In the genomic region with DNA sequence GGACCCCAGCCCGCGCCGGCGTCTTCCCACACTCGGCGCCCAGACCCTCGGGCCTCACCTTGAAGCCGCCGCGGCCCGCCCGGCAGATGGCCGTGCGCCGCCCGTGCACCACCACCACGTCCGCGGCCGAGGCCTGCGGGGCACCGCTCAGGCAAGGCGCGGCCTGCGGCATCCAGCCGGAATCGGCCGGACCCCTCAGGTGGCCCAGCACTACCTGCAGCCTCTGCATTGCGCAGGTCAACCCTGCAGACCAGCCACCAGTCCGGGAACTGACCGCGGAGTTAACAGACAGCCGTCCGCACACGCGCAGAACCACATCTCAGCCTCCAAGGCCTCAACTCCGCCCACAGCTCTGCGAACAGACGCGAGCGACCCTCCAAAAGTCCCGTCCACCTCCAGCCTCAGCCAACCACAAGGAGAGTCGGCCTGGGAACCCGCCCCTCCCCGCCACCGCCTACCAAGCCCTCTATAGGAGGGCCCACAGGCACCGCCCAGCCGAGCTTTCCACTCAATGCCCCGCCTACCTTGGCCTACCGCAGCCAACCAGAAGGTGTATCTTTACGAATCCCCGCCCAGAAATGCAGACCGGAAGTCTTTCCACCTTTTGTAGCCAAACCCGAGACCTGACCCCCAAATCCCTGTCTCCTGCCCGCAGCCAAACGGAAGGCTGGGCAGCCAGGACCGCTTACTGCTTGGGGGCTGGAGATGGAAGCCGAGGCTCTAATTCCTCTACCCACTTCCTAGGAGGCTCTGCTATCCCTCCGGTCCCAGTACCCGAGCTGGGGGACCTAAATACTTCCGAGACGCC, we compare ENCODE assay signal across 1 cellular context.
A peak's percentile ranks its signal among the peaks of the same experiment; 100 is the strongest.
TF ChIP-seq lines count a peak whose summit lies in the region.

A gene with protein sequence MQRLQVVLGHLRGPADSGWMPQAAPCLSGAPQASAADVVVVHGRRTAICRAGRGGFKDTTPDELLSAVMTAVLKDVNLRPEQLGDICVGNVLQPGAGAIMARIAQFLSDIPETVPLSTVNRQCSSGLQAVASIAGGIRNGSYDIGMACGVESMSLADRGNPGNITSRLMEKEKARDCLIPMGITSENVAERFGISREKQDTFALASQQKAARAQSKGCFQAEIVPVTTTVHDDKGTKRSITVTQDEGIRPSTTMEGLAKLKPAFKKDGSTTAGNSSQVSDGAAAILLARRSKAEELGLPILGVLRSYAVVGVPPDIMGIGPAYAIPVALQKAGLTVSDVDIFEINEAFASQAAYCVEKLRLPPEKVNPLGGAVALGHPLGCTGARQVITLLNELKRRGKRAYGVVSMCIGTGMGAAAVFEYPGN (minus strand): TSS at position 321 of the 808 bp plus-strand sequence. CDS start 92 bp downstream, at position 229.

TF ChIP-seq in K562, 482 proteins besides CTCF, POLR2A, EP300 and RAD21 (continued from another document and continues in another):
- TF ChIP-seq ZNF408 (CRISPR knock-in tag; IDR thresholded peaks at IDR 0.05; ENCODE audit: low read depth) = no peak
- peak; percentile 66; the same call in 1 of the 2 replicates for TF ChIP-seq TSHZ1 (CRISPR knock-in tag; IDR thresholded peaks at IDR 0.05)
- TF ChIP-seq ZNF79 (CRISPR knock-in tag; IDR thresholded peaks at IDR 0.05; ENCODE audit: low read depth) = peak; percentile 52; the same call in 1 of the 2 replicates
- peak; percentile 42; the same call in 1 of the 2 replicates for TF ChIP-seq EP400 (IDR thresholded peaks at IDR 0.05)
- TF ChIP-seq, protein P1, sequence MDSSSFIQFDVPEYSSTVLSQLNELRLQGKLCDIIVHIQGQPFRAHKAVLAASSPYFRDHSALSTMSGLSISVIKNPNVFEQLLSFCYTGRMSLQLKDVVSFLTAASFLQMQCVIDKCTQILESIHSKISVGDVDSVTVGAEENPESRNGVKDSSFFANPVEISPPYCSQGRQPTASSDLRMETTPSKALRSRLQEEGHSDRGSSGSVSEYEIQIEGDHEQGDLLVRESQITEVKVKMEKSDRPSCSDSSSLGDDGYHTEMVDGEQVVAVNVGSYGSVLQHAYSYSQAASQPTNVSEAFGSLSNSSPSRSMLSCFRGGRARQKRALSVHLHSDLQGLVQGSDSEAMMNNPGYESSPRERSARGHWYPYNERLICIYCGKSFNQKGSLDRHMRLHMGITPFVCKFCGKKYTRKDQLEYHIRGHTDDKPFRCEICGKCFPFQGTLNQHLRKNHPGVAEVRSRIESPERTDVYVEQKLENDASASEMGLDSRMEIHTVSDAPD (CRISPR knock-in tag; IDR thresholded peaks at IDR 0.05) = peak; percentile 29; the same call in 1 of the 2 replicates
- 0 out of 2 replicates have a peak, but pooled peaks have one; percentile 26 for TF ChIP-seq SMARCE1 (IDR thresholded peaks at IDR 0.05)
- peak; percentile 59 for TF ChIP-seq ATF7 (IDR thresholded peaks at IDR 0.05)
- no peak for TF ChIP-seq ZNF717 (CRISPR knock-in tag; IDR thresholded peaks at IDR 0.05)
- TF ChIP-seq CREB1 (IDR thresholded peaks at IDR 0.05) = no peak; the same call in 1 of the 2 replicates
- peak; percentile 61 for TF ChIP-seq CREB1 (CRISPR knock-in tag; IDR thresholded peaks at IDR 0.05)
- peak; percentile 55; the same call in 1 of the 2 replicates for TF ChIP-seq ZBTB7A (IDR thresholded peaks at IDR 0.05; ENCODE audit: borderline replicate concordance, control insufficient read depth, low read depth, low read length)
- peak; percentile 44; the same call in 1 of the 2 replicates for TF ChIP-seq BHLHE40 (IDR thresholded peaks at IDR 0.05; ENCODE audit: low read length)
- peak; percentile 73 for TF ChIP-seq TBP (optimal IDR thresholded peaks at IDR 0.05; ENCODE audit: low read depth, low read length)
- TF ChIP-seq MNT (conservative IDR thresholded peaks at IDR 0.05) = peak in 1 of 2 experiments; percentile 68; a peak in 3 of 4 replicates
- TF ChIP-seq, protein P2, sequence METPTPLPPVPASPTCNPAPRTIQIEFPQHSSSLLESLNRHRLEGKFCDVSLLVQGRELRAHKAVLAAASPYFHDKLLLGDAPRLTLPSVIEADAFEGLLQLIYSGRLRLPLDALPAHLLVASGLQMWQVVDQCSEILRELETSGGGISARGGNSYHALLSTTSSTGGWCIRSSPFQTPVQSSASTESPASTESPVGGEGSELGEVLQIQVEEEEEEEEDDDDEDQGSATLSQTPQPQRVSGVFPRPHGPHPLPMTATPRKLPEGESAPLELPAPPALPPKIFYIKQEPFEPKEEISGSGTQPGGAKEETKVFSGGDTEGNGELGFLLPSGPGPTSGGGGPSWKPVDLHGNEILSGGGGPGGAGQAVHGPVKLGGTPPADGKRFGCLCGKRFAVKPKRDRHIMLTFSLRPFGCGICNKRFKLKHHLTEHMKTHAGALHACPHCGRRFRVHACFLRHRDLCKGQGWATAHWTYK (CRISPR knock-in tag; IDR thresholded peaks at IDR 0.05) = 0 out of 2 replicates have a peak, but pooled peaks have one; percentile 63
- TF ChIP-seq MYC (IDR thresholded peaks at IDR 0.05; ENCODE audit: low read depth, low read length) = peak; percentile 37; the same call in 1 of the 2 replicates
- no peak for TF ChIP-seq MYC (CRISPR knock-in tag; IDR thresholded peaks at IDR 0.05; ENCODE audit: borderline replicate concordance, low read depth)
- 0 out of 2 replicates have a peak, but pooled peaks have one; percentile 80 for TF ChIP-seq KDM2B (CRISPR knock-in tag; IDR thresholded peaks at IDR 0.05)
- TF ChIP-seq TAF1 (IDR thresholded peaks at IDR 0.05; ENCODE audit: control insufficient read depth, extremely low read depth, insufficient read depth, low read length, severe bottlenecking) = peak; percentile 60
- TF ChIP-seq KDM5B (IDR thresholded peaks at IDR 0.05; ENCODE audit: insufficient replicate concordance, low read depth, low read length) = peak; percentile 76
- TF ChIP-seq GTF2F1 (IDR thresholded peaks at IDR 0.05; ENCODE audit: low read depth, low read length) = 0 out of 2 replicates have a peak, but pooled peaks have one; percentile 49
- TF ChIP-seq ZBTB11 (CRISPR knock-in tag; IDR thresholded peaks at IDR 0.05) = peak in 2 of 3 experiments; percentile 26 to 31; a peak in 2 of 6 replicates
- TF ChIP-seq MAX (CRISPR knock-in tag; IDR thresholded peaks at IDR 0.05) = peak; percentile 60
- TF ChIP-seq NR2F6 (CRISPR knock-in tag; IDR thresholded peaks at IDR 0.05) = peak; percentile 71; the same call in 1 of the 2 replicates
- TF ChIP-seq, protein P3, sequence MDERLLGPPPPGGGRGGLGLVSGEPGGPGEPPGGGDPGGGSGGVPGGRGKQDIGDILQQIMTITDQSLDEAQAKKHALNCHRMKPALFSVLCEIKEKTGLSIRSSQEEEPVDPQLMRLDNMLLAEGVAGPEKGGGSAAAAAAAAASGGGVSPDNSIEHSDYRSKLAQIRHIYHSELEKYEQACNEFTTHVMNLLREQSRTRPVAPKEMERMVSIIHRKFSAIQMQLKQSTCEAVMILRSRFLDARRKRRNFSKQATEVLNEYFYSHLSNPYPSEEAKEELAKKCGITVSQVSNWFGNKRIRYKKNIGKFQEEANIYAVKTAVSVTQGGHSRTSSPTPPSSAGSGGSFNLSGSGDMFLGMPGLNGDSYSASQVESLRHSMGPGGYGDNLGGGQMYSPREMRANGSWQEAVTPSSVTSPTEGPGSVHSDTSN (CRISPR knock-in tag; IDR thresholded peaks at IDR 0.05; ENCODE audit: low read depth) = peak; percentile 38; the same call in 1 of the 2 replicates
- TF ChIP-seq, protein P3 (tag; conservative IDR thresholded peaks at IDR 0.05; ENCODE audit: low read depth) = peak; percentile 58
- TF ChIP-seq PATZ1 (CRISPR knock-in tag; IDR thresholded peaks at IDR 0.05; ENCODE audit: borderline replicate concordance) = no peak
- TF ChIP-seq, protein P4, sequence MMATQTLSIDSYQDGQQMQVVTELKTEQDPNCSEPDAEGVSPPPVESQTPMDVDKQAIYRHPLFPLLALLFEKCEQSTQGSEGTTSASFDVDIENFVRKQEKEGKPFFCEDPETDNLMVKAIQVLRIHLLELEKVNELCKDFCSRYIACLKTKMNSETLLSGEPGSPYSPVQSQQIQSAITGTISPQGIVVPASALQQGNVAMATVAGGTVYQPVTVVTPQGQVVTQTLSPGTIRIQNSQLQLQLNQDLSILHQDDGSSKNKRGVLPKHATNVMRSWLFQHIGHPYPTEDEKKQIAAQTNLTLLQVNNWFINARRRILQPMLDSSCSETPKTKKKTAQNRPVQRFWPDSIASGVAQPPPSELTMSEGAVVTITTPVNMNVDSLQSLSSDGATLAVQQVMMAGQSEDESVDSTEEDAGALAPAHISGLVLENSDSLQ (IDR thresholded peaks at IDR 0.05) = peak; percentile 95
- peak; percentile 77 for TF ChIP-seq CTBP1 (IDR thresholded peaks at IDR 0.05; ENCODE audit: borderline replicate concordance)
- TF ChIP-seq POLR2AphosphoS2 (IDR thresholded peaks at IDR 0.05; ENCODE audit: low read length) = peak; percentile 73; the same call in 1 of the 2 replicates
- peak; percentile 95 for TF ChIP-seq SP1 (CRISPR knock-in tag; IDR thresholded peaks at IDR 0.05)
- TF ChIP-seq CXXC5 (CRISPR knock-in tag; IDR thresholded peaks at IDR 0.05) = peak; percentile 38; the same call in 1 of the 2 replicates
